Comparison of ENCODE assay signal across 8 cellular contexts in genomic region chr1:221712198-221712684, GRCh38. TPM values are rescaled to one million over a fixed set of nuclear protein-coding genes. Genes with fewer than 3 reads are reported as not detected.
DNase-seq lines count a peak whose midpoint lies in the region; ATAC-seq and TF ChIP-seq lines count a peak whose summit lies in the region.

No MANE protein-coding gene starts in this region.

- peak overlapping the region; percentile 78 for H3K27ac Mint-ChIP-seq in activated naive CD8-positive, alpha-beta T cell

- TF ChIP-seq CTCF in mucosa of descending colon (IDR thresholded peaks at IDR 0.05), result no peak

- no peak overlapping the region for H3K4me3 ChIP-seq in mucosa of descending colon

- H3K4me1 ChIP-seq in mucosa of descending colon (ENCODE audit: low read depth), result peaks cover 15% of the 10 kb centered on the region

- intact Hi-C loops in mucosa of descending colon (cut with DNase I, micrococcal nuclease), result no loop called here

- no peaks in the 10 kb centered on the region for H3K36me3 ChIP-seq in mucosa of descending colon (ENCODE audit: low read depth)

- ATAC-seq in GM21528 (IDR thresholded peaks at IDR 0.05; ENCODE audit: low FRiP score, unreplicated experiment), result peak; percentile 50
- peak; percentile 57 for ATAC-seq in mucosa of descending colon

- no peaks in the 10 kb centered on the region for H3K9me3 Mint-ChIP-seq in activated naive CD8-positive, alpha-beta T cell (ENCODE audit: low read depth)

- peak overlapping the region; percentile 78 for H3K4me3 Mint-ChIP-seq in activated naive CD8-positive, alpha-beta T cell

- DNase-seq in GM04503 (ENCODE audit: low read depth), result peak; percentile 55
- DNase-seq in KG1 (lab: John Stamatoyannopoulos, UW), result peak; percentile 36
- DNase-seq in mucosa of descending colon, result peak in 1 of 3 donors; percentile 39
- DNase-seq in NCI-H510A treated with DMSO at 0.1 percent for 48 hours (lab: John Stamatoyannopoulos, UW), result no peak
- no peak for DNase-seq in SHP77 (lab: John Stamatoyannopoulos, UW)
- no peak for DNase-seq in mesenteric fat pad (ENCODE audit: low spot score)

- peaks cover 12% of the 10 kb centered on the region for H3K36me3 Mint-ChIP-seq in activated naive CD8-positive, alpha-beta T cell

- no peaks in the 10 kb centered on the region for H3K9me3 ChIP-seq in mucosa of descending colon

- peaks cover 83% of the 10 kb centered on the region for H3K4me1 Mint-ChIP-seq in activated naive CD8-positive, alpha-beta T cell (ENCODE audit: low read depth)

- no peaks in the 10 kb centered on the region for H3K27me3 Mint-ChIP-seq in activated naive CD8-positive, alpha-beta T cell

RNA-seq across cellular contexts. Expression of gene DUSP10, which starts 29.6 kb away (rescaled TPM):
- 10 to 100 TPM in 1 of 3 donors, 1 to 10 TPM in 2; 1.9 to 27.2 (median 4.3) TPM for total RNA-seq in mucosa of descending colon
- 5.8 TPM for total RNA-seq in mesenteric fat pad

Comparison
In these comparisons a context has a peak if more than half of its experiments do, and no peak if none do; other contexts are left out.
1. DNase-seq: peak in GM04503 (single experiment) and KG1 (single experiment); none in NCI-H510A treated with DMSO at 0.1 percent for 48 hours (single experiment), SHP77 (0 of 2) and mesenteric fat pad (single experiment).